16 cellular contexts compared by ENCODE assay signal in the genomic region with DNA sequence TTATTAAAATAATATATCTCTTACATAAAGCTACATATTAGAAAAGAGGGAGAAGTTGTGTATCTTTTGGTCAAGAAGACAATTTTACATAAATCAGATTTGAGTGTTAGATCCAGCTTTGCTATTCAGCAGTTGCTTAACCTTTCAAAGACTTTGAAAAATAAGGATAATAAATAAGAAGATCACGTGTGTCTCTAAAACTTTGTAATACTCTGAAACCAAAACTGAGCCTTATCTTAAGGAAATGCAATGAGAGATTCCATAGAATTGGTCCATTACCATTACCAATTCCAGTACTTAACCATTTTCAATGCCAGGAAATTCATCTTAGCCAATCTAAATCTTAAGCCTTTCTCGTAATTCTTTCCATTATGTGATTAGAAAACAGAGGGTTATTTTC.
DNase-seq lines count a peak whose midpoint lies in the region; TF ChIP-seq lines count a peak whose summit lies in the region.
"Had no signal": no experiment of that assay in that cellular context is flagged by ENCODE, and none has a peak within 500 bp of the region (broad histone marks: within the 10 kb centered on the region; RNA-seq: fewer than 3 reads in every experiment).

No MANE protein-coding gene starts in this region.

- H4K20me1 ChIP-seq in smooth muscle cell (ENCODE audit: low read depth): no peaks in the 10 kb centered on the region

- peak overlapping the region; percentile 96 for H3K27ac ChIP-seq in SK-N-MC
- peak overlapping the region; percentile 83 for H3K27ac ChIP-seq in brain microvascular endothelial cell
- peak overlapping the region; percentile 93 for H3K27ac ChIP-seq in smooth muscle cell (ENCODE audit: low read depth)
- no peak overlapping the region for H3K27ac ChIP-seq in ovary

- TF ChIP-seq EP300 in ovary (IDR thresholded peaks at IDR 0.05): no peak

- H3K4me2 ChIP-seq in smooth muscle cell: peak overlapping the region; percentile 50

- peaks cover 4% of the 10 kb centered on the region; the same call in 1 of the 2 replicates for H3K9me3 ChIP-seq in SK-N-MC (ENCODE audit: low read depth, low read length)
- no peaks in the 10 kb centered on the region for H3K9me3 ChIP-seq in smooth muscle cell (replicated peaks; ENCODE audit: low read depth)
- H3K9me3 ChIP-seq in ovary: no peaks in the 10 kb centered on the region

- no peaks in the 10 kb centered on the region for H3K79me2 ChIP-seq in smooth muscle cell (ENCODE audit: low read depth)

- no peaks in the 10 kb centered on the region for H3F3A ChIP-seq in smooth muscle cell (ENCODE audit: low read depth)

- no peak for TF ChIP-seq POLR2A in ovary (IDR thresholded peaks at IDR 0.05)

- intact Hi-C loops in ovary (cut with DNase I): no loop called here

- H3K4me1 ChIP-seq in smooth muscle cell (ENCODE audit: low read depth) (peaks cover 3% of the 10 kb centered on the region), ovary (ENCODE audit: insufficient read depth) (no peaks in the 10 kb centered on the region)

- in situ Hi-C loops in brain microvascular endothelial cell (cut with HindIII; ENCODE audit: low pct_ligation_motif_present, low sequenced_read_pairs): no loop called here

- H3K4me3 ChIP-seq in SK-N-MC (no peak overlapping the region), brain microvascular endothelial cell (ENCODE audit: low read depth, low read length) (no peak overlapping the region), fibroblast of villous mesenchyme (ENCODE audit: low read depth, low read length) (no peak overlapping the region), smooth muscle cell (no peak overlapping the region), ovary (no peak overlapping the region)
- H3K4me3 ChIP-seq: K562 had no signal

- H3K9ac ChIP-seq in SK-N-MC (ENCODE audit: insufficient read length) (no peak overlapping the region), smooth muscle cell (ENCODE audit: low read depth) (peak overlapping the region; percentile 52)

- WGBS in smooth muscle cell (ENCODE audit: low lambda C conversion rate): 79% methylated on average over 2 of the region's 2 CpGs
- WGBS in ovary, 3 donors: 57 to 81% (median 68%) methylated on average over 2 of the region's 2 CpGs

- no peaks in the 10 kb centered on the region; the same call in 1 of the 2 replicates for H3K36me3 ChIP-seq in SK-N-MC (ENCODE audit: insufficient read depth, low read length)
- H3K36me3 ChIP-seq in brain microvascular endothelial cell (replicated peaks): no peaks in the 10 kb centered on the region
- no peaks in the 10 kb centered on the region for H3K36me3 ChIP-seq in smooth muscle cell (ENCODE audit: low read depth)
- no peaks in the 10 kb centered on the region for H3K36me3 ChIP-seq in ovary

- H3K27me3 ChIP-seq in brain microvascular endothelial cell (replicated peaks): no peaks in the 10 kb centered on the region
- no peaks in the 10 kb centered on the region for H3K27me3 ChIP-seq in smooth muscle cell (ENCODE audit: low read depth)
- no peaks in the 10 kb centered on the region for H3K27me3 ChIP-seq in ovary

- TF ChIP-seq CTCF in brain microvascular endothelial cell (IDR thresholded peaks at IDR 0.05; ENCODE audit: low read depth, low read length, missing control alignments) (no peak), fibroblast of villous mesenchyme (IDR thresholded peaks at IDR 0.05; ENCODE audit: insufficient read depth, low read depth, low read length) (no peak), smooth muscle cell (IDR thresholded peaks at IDR 0.05; ENCODE audit: borderline replicate concordance, insufficient read depth, poor library complexity, severe bottlenecking) (no peak), ovary (IDR thresholded peaks at IDR 0.05) (no peak)

- peak overlapping the region; percentile 66 for H2AFZ ChIP-seq in smooth muscle cell (ENCODE audit: low read depth)

- DNase-seq in SK-N-MC (ENCODE audit: low read depth, low spot score) (no peak), brain microvascular endothelial cell (no peak), fibroblast of villous mesenchyme (ENCODE audit: low read depth) (peak; percentile 28), smooth muscle cell (lab: John Stamatoyannopoulos, UW; ENCODE audit: unreplicated experiment) (no peak), kidney glomerular epithelial cell (lab: John Stamatoyannopoulos, UW) (no peak), NCI-H510A (lab: John Stamatoyannopoulos, UW) (no peak), ovary (no peak), NCI-H2107 treated with DMSO at 0.1 percent for 48 hours (lab: John Stamatoyannopoulos, UW; ENCODE audit: unreplicated experiment) (no peak)
- DNase-seq: DMS79 treated with DMSO at 0.1 percent for 48 hours, NCI-H1105, NCI-H1694, NCI-H2081 treated with DMSO at 0.1 percent for 48 hours, NCI-H748 treated with DMSO at 0.1 percent for 48 hours, OCI-M1, SHP77 had no signal

Comparison
In these comparisons a context has a peak if more than half of its experiments do, and no peak if none do; other contexts are left out.
1. H3K27ac ChIP-seq: peak in SK-N-MC (single experiment), brain microvascular endothelial cell (single experiment) and smooth muscle cell (single experiment); none in ovary (0 of 2).